ENCODE assay signal across 14 cellular contexts in the genomic region with DNA sequence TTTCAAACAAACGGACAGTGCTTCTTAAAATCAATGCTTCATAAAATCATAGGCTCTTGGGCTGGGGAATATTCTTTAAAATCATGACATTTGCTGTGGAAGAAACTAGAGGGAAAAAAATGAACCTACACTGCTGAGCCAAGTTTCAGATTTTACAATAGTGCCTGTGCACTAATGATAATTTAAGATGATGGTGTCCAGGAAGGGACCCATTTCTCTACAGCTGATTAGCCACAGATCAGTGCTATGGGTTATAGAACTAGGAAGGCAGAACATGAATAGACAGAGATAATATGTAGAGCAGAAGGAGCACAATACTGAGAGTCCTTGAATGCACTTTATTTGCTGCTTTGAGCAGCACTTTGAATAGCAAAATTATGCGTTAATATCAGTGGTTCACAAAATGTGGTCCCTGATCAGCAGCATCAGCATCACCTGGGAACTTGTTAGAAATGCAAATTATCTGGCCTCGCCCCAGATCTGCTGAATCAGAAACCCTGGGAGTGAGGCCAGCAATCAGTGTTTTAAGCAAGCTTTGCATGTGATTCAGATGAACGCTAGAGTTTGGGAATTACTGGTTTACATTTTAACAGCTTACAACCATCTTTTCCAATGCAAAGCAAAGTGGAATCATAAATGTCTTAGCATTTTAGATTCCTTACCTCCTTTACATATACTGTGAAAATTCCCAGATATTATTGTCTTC.
DNase-seq lines count a peak whose midpoint lies in the region; ATAC-seq, FAIRE-seq and TF ChIP-seq lines count a peak whose summit lies in the region.
"Had no signal": no experiment of that assay in that cellular context is flagged by ENCODE, and none has a peak within 500 bp of the region (broad histone marks: within the 10 kb centered on the region; RNA-seq: fewer than 3 reads in every experiment).

No MANE protein-coding gene starts in this region.

- no peak overlapping the region for H2BK5ac ChIP-seq in IMR-90 (ENCODE audit: low read depth, low read length, poor library complexity, severe bottlenecking)

- H3K27ac ChIP-seq in IMR-90 (ENCODE audit: insufficient read depth, low read length) (no peak overlapping the region; the same call in 1 of the 2 replicates), uterus (no peak overlapping the region)
- H3K27ac ChIP-seq: thyroid gland had no signal

- in situ Hi-C loops in IMR-90 (cut with MboI; ENCODE audit: low sequenced_read_pairs) (no loop called here), astrocyte of the cerebellum (cut with HindIII; ENCODE audit: low sequenced_read_pairs) (no loop called here), GM13977 (cut with MboI; ENCODE audit: low pct_unique_long_range_greater_than_20kb, low sequenced_read_pairs, unreplicated experiment) (no loop called here)

- H3K4me1 ChIP-seq in IMR-90 (ENCODE audit: control insufficient read depth, insufficient read depth, low read length) = peaks cover 9% of the 10 kb centered on the region; the same call in 1 of the 2 replicates
- H3K4me1 ChIP-seq in uterus = peaks cover 0 to 3% of the 10 kb centered on the region in 2 donors

- no peak overlapping the region for H2BK15ac ChIP-seq in IMR-90 (ENCODE audit: low read depth, low read length)

- no peak overlapping the region for H2AK9ac ChIP-seq in IMR-90 (replicated peaks; ENCODE audit: low read depth, low read length, poor library complexity)

- no peak overlapping the region for H3K18ac ChIP-seq in IMR-90 (ENCODE audit: low read depth, low read length)

- no peak for TF ChIP-seq RAD21 in IMR-90 (IDR thresholded peaks at IDR 0.05; ENCODE audit: low read length)

- TF ChIP-seq CTCF in IMR-90 (conservative IDR thresholded peaks at IDR 0.05; ENCODE audit: low read depth, low read length) (no peak), astrocyte of the cerebellum (IDR thresholded peaks at IDR 0.05; ENCODE audit: low read depth, low read length, missing control alignments) (no peak), fibroblast of villous mesenchyme (IDR thresholded peaks at IDR 0.05; ENCODE audit: insufficient read depth, low read depth, low read length) (no peak), uterus (IDR thresholded peaks at IDR 0.05) (no peak), GM13977 (IDR thresholded peaks at IDR 0.05; ENCODE audit: extremely low read depth, insufficient read depth, missing control alignments) (no peak)

- H3K4me2 ChIP-seq in IMR-90 (ENCODE audit: low read depth, low read length) = no peak overlapping the region

- peak; percentile 82 for DNase-seq in IMR-90
- DNase-seq in astrocyte of the cerebellum (ENCODE audit: low read depth) = peak; percentile 55
- DNase-seq in fibroblast of villous mesenchyme (ENCODE audit: low read depth) = peak; percentile 42
- DNase-seq in renal cortical epithelial cell (ENCODE audit: low read depth) = peak; percentile 80
- no peak for DNase-seq in stimulated activated CD4-positive, alpha-beta T cell treated with anti-CD3 and anti-CD28 coated beads, Interleukin-4, amount 100 ng/mL, for 4 hours
- DNase-seq in uterus = no peak
- no peak for DNase-seq in GM13977 (ENCODE audit: low spot score)
- DNase-seq in H54 (ENCODE audit: insufficient read length, low spot score) = no peak
- DNase-seq: NCI-H2081 treated with DMSO at 0.1 percent for 48 hours; stimulated activated CD4-positive, alpha-beta T cell treated with anti-CD3 and anti-CD28 coated beads, Interleukin-4, amount 100 ng/mL, for 1 hour; T-helper 1 cell had no signal

- H4K20me1 ChIP-seq in IMR-90 (ENCODE audit: insufficient read depth, low read length) = no peaks in the 10 kb centered on the region
- H4K20me1 ChIP-seq: BLaER1 treated with 17β-estradiol and CSF1 and Interleukin-3, amounts not matched to agents 10 nM and 100 nM had no signal

- no peak overlapping the region for H2BK20ac ChIP-seq in IMR-90 (ENCODE audit: low read depth, low read length)

- no peak overlapping the region for H4K91ac ChIP-seq in IMR-90 (ENCODE audit: insufficient read depth, low read depth, low read length)

- CTCF ChIA-PET in IMR-90 (lab: Yijun Ruan, JAX) = interaction anchor here (0.7 kb wide), 1 partner anchor 89 kb away, joined by 3 read pairs; no protein-coding TSS in a partner anchor

- no peak overlapping the region for H4K5ac ChIP-seq in IMR-90 (ENCODE audit: low read depth, low read length)

- H2AK5ac ChIP-seq in IMR-90 (ENCODE audit: low read depth, low read length) = no peak overlapping the region

- no peak overlapping the region for H3K56ac ChIP-seq in IMR-90 (ENCODE audit: extremely low read depth, insufficient read depth, low read length)

- no peak for FAIRE-seq in H54 (lab: Jason Lieb, UNC)

- H3K36me3 ChIP-seq in IMR-90 (ENCODE audit: control insufficient read depth, insufficient read depth, low read length) = no peaks in the 10 kb centered on the region
- no peaks in the 10 kb centered on the region for H3K36me3 ChIP-seq in uterus
- H3K36me3 ChIP-seq: BLaER1 treated with 17β-estradiol and CSF1 and Interleukin-3, amounts not matched to agents 10 nM and 100 nM; thyroid gland had no signal

- TF ChIP-seq POLR2A in IMR-90 (IDR thresholded peaks at IDR 0.05; ENCODE audit: low read depth, low read length) (no peak), uterus (IDR thresholded peaks at IDR 0.05) (no peak), H54 (IDR thresholded peaks at IDR 0.05; ENCODE audit: low read depth, low read length) (no peak)

- intact Hi-C loops in IMR-90 (cut with micrococcal nuclease) (loop anchor here (5.0 kb wide), 1 partner anchor 49 kb away; no protein-coding TSS in a partner anchor), uterus (cut with DNase I; ENCODE audit: low total_unique reads) (no loop called here)

- H2AFZ ChIP-seq in IMR-90 (replicated peaks; ENCODE audit: low read length, poor library complexity) = no peak overlapping the region

- H3K9me3 ChIP-seq in IMR-90 (ENCODE audit: control insufficient read depth, insufficient read depth, low read length) = no peaks in the 10 kb centered on the region
- no peaks in the 10 kb centered on the region for H3K9me3 ChIP-seq in uterus
- H3K9me3 ChIP-seq: BLaER1 treated with 17β-estradiol and CSF1 and Interleukin-3, amounts not matched to agents 10 nM and 100 nM; thyroid gland had no signal

- ATAC-seq in IMR-90 (ENCODE audit: low read depth) = peak; percentile 58

- H3K4me3 ChIP-seq in IMR-90 (ENCODE audit: insufficient read depth, low read depth, low read length) (no peak overlapping the region), astrocyte of the cerebellum (ENCODE audit: low read depth, low read length) (no peak overlapping the region), fibroblast of villous mesenchyme (ENCODE audit: low read depth, low read length) (no peak overlapping the region), uterus (no peak overlapping the region)
- H3K4me3 ChIP-seq: BLaER1 treated with 17β-estradiol and CSF1 and Interleukin-3, amounts not matched to agents 10 nM and 100 nM; lung; thyroid gland had no signal

- dilution Hi-C loops in IMR-90 (cut with HindIII; ENCODE audit: low sequenced_read_pairs, unreplicated experiment) = no loop called here

- BruUV-seq in IMR-90 (replicated peaks; lab: Mats Ljungman, UMichigan) = no TSS peak

- no peak overlapping the region for H3K23ac ChIP-seq in IMR-90 (ENCODE audit: low read depth, low read length)

- H2BK120ac ChIP-seq in IMR-90 (ENCODE audit: low read depth, low read length) = no peak overlapping the region

- WGBS in IMR-90 (ENCODE audit: extremely low coverage in 2 of 2, insufficient read length in 1 of 2), 2 experiments = 100% methylated on average over 1 of the region's 4 CpGs; no CpG with 5 or more reads in 1 of the 2 experiments

- H3K27me3 ChIP-seq in IMR-90 (ENCODE audit: control insufficient read depth, insufficient read depth, low read length) (no peaks in the 10 kb centered on the region), uterus (no peaks in the 10 kb centered on the region)
- H3K27me3 ChIP-seq: BLaER1 treated with 17β-estradiol and CSF1 and Interleukin-3, amounts not matched to agents 10 nM and 100 nM; thyroid gland had no signal

- H4K8ac ChIP-seq in IMR-90 (ENCODE audit: low read depth in 2 of 2, low read length in 2 of 2) = no peak overlapping the region

- POLR2A ChIA-PET in IMR-90 (lab: Charles Lee; ENCODE audit: unreplicated experiment) = no interaction called here

- no peak overlapping the region for H3K4ac ChIP-seq in IMR-90 (ENCODE audit: low read depth, low read length)

- no peak overlapping the region for H3K9ac ChIP-seq in IMR-90 (ENCODE audit: low read depth, low read length)

- no peak overlapping the region for H3K14ac ChIP-seq in IMR-90 (replicated peaks; ENCODE audit: low read depth, low read length)

- H3K9me1 ChIP-seq in IMR-90 (ENCODE audit: insufficient read depth, low read length) = no peaks in the 10 kb centered on the region

- H3K79me1 ChIP-seq in IMR-90 (ENCODE audit: low read depth in 1 of 2, low read length in 2 of 2) = no peaks in the 10 kb centered on the region

TF ChIP-seq in IMR-90, 13 proteins besides CTCF, POLR2A, EP300 and RAD21:
- TF ChIP-seq CEBPB (IDR thresholded peaks at IDR 0.05; ENCODE audit: low read depth, low read length) (no peak), MAFK (IDR thresholded peaks at IDR 0.05; ENCODE audit: low read depth, low read length) (peak; percentile 36), FOS (IDR thresholded peaks at IDR 0.05; ENCODE audit: low read depth, low read length) (no peak), ELK1 (IDR thresholded peaks at IDR 0.05; ENCODE audit: borderline replicate concordance, low read depth, low read length) (no peak), CHD1 (IDR thresholded peaks at IDR 0.05; ENCODE audit: low read depth, low read length) (no peak)
TF ChIP-seq in IMR-90: peak in this region for 1.

Comparison
In these comparisons a context has a peak if more than half of its experiments do, and no peak if none do; other contexts are left out.
1. DNase-seq: peak in IMR-90 (single experiment), astrocyte of the cerebellum (single experiment), fibroblast of villous mesenchyme (single experiment) and renal cortical epithelial cell (single experiment); none in stimulated activated CD4-positive, alpha-beta T cell treated with anti-CD3 and anti-CD28 coated beads, Interleukin-4, amount 100 ng/mL, for 4 hours (0 of 2), uterus (0 of 2), GM13977 (single experiment) and H54 (single experiment).